ENCODE assay signal across 31 cellular contexts in the genomic region with DNA sequence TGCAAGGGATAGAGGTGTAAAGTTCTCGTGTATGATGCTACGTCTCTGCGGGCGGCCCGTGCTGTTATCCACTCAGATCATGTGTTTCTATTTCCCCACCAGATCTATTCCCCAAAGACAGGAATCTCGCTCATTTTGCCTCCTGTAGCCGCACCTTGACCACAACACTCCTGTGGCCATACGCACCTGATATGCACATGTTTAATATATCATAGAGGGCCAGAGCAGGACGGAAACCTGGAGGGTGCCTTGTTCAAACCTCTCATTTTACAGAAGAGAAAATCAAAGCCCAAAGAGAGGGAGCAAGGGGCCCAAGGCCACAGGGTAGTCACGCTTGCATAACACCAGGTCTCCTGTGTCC. TPM values are rescaled to one million over a fixed set of nuclear protein-coding genes. Genes with fewer than 3 reads are reported as not detected.
"Had no signal": no experiment of that assay in that cellular context is flagged by ENCODE, and none has a peak within 500 bp of the region (broad histone marks: within the 10 kb centered on the region; RNA-seq: fewer than 3 reads in every experiment).

No MANE protein-coding gene starts in this region.

- ATAC-seq: effector memory CD8-positive, alpha-beta T cell; esophagus mucosa; gastrocnemius medialis; left cardiac atrium; left lung; left ventricle myocardium superior; lower lobe of right lung had no signal

- H3K27ac Mint-ChIP-seq: dendritic cell treated with granulocyte-macrophage colony-stimulating factor and Interleukin-4, amounts not matched to agents 40 ng/mL and 50 ng/mL, for 4 days; effector memory CD8-positive, alpha-beta T cell; endodermal cell had no signal

- H3K27ac ChIP-seq: colonic mucosa, epithelial cell of prostate, esophagus squamous epithelium, gastrocnemius medialis, heart right ventricle, left lung, lower lobe of right lung had no signal

- H3K4me3 Mint-ChIP-seq: dendritic cell treated with granulocyte-macrophage colony-stimulating factor and Interleukin-4, amounts not matched to agents 40 ng/mL and 50 ng/mL, for 4 days; effector memory CD8-positive, alpha-beta T cell; endodermal cell had no signal

- H3K9me3 ChIP-seq: colonic mucosa, esophagus squamous epithelium, gastrocnemius medialis, left lung, lower lobe of right lung had no signal

- H3K4me3 ChIP-seq: colonic mucosa, esophagus squamous epithelium, gastrocnemius medialis, heart right ventricle, left lung, lower lobe of right lung had no signal

- H3K4me1 ChIP-seq: colonic mucosa, gastrocnemius medialis, left lung, lower lobe of right lung had no signal

- H3K36me3 ChIP-seq: colonic mucosa, esophagus squamous epithelium, gastrocnemius medialis, heart right ventricle, left lung, lower lobe of right lung had no signal

- FAIRE-seq: endometrium, islet of Langerhans, keratinocyte had no signal

- H3K27me3 ChIP-seq: colonic mucosa, gastrocnemius medialis, left lung had no signal

- H3K9me3 Mint-ChIP-seq: dendritic cell treated with granulocyte-macrophage colony-stimulating factor and Interleukin-4, amounts not matched to agents 40 ng/mL and 50 ng/mL, for 4 days; effector memory CD8-positive, alpha-beta T cell had no signal

- DNase-seq: colonic mucosa; cortex of kidney; effector CD8-positive, alpha-beta T cell; effector memory CD8-positive, alpha-beta T cell; erythroblast; esophagus squamous epithelium; foreskin fibroblast; foreskin melanocyte; gastrocnemius medialis; glutamatergic neuron; heart right ventricle; hippocampal formation; left cardiac atrium; left lung; left ventricle myocardium superior; lower lobe of right lung; mesenchymal stem cell; midbrain had no signal

RNA-seq across cellular contexts. Expression of a gene that starts 37.6 kb away (rescaled TPM):
- total RNA-seq: colonic mucosa, dermis microvascular lymphatic vessel endothelial cell, endodermal cell, esophagus mucosa, esophagus squamous epithelium, gastrocnemius medialis, glomerular endothelial cell, heart right ventricle, kidney epithelial cell, left cardiac atrium, left lung, left ventricle myocardium superior, lower lobe of right lung, lung microvascular endothelial cell, mononuclear cell, mucosa of gallbladder had no signal
- polyA plus RNA-seq: heart right ventricle, keratinocyte had no signal
